14 cellular contexts compared by ENCODE assay signal in the genomic region with DNA sequence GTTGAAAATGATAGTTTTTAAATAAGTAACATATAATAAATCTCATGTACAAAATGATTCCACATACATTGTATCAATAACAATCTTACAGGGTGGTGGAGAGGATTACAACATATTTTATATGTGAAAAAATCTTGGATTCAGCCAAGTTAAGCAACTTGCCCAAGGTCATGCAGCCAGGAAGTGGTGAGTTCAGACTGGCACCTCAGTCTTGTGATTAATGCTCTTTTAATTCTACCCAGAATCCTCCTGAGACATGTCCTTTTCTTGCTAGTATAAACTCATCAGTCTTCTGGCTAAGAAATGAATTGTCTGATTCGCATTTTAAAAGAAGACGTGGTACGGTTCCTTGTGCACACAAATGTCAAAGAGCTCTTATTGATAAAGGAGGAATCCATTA. TPM values are rescaled to one million over a fixed set of nuclear protein-coding genes. Genes with fewer than 3 reads are reported as not detected.
"Had no signal": no experiment of that assay in that cellular context is flagged by ENCODE, and none has a peak within 500 bp of the region (broad histone marks: within the 10 kb centered on the region; RNA-seq: fewer than 3 reads in every experiment).

No MANE protein-coding gene starts in this region.

- H3K36me3 ChIP-seq: sigmoid colon had no signal

- H3K4me3 ChIP-seq: coronary artery, sigmoid colon had no signal

- H3K9me3 ChIP-seq: sigmoid colon had no signal

- DNase-seq: activated CD4-positive, alpha-beta T cell treated with anti-CD3 and anti-CD28 coated beads, Interleukin-2, amount 10 ng/mL, durations not matched to agents 24 days and 14 days; activated CD8-positive, alpha-beta memory T cell treated with anti-CD3 and anti-CD28 coated beads, Interleukin-2, amount 50 U/mL, for 4 hours; activated CD8-positive, alpha-beta T cell treated with anti-CD3 and anti-CD28 coated beads, Interleukin-2, amount 10 ng/mL, durations not matched to agents 7 days and 5 days; activated effector memory CD4-positive, alpha-beta T cell treated with anti-CD3 and anti-CD28 coated beads, Interleukin-2, amount 50 U/mL, for 16 hours; activated T-cell treated with anti-CD3 and anti-CD28 coated beads, Interleukin-2, amount 50 U/mL, for 48 hours; amniotic stem cell; effector CD4-positive, alpha-beta T cell; left colon; sigmoid colon; stimulated activated CD4-positive, alpha-beta T cell treated with anti-CD3 and anti-CD28 coated beads, Interleukin-12 subunit alpha, Interleukin-12 subunit beta, amount 100 ng/mL, for 4 hours; stimulated activated CD4-positive, alpha-beta T cell treated with anti-CD3 and anti-CD28 coated beads, Interleukin-2, amount 100 ng/mL, for 24 hours; T-helper 2 cell had no signal

- H3K27ac ChIP-seq: coronary artery, sigmoid colon had no signal

- ATAC-seq: activated CD8-positive, alpha-beta T cell treated with anti-CD3 and anti-CD28 coated beads, Interleukin-2, amount 10 ng/mL, durations not matched to agents 7 days and 5 days; WTC11 had no signal

RNA-seq across cellular contexts. Expression of a gene that starts 4.5 kb away (rescaled TPM):
- total RNA-seq: activated CD4-positive, alpha-beta T cell treated with anti-CD3 and anti-CD28 coated beads, Interleukin-2, amount 10 ng/mL, durations not matched to agents 24 days and 14 days; activated CD8-positive, alpha-beta T cell treated with anti-CD3 and anti-CD28 coated beads, Interleukin-2, amount 10 ng/mL, durations not matched to agents 7 days and 5 days had no signal
